20 cellular contexts compared by ENCODE assay signal in the genomic region with DNA sequence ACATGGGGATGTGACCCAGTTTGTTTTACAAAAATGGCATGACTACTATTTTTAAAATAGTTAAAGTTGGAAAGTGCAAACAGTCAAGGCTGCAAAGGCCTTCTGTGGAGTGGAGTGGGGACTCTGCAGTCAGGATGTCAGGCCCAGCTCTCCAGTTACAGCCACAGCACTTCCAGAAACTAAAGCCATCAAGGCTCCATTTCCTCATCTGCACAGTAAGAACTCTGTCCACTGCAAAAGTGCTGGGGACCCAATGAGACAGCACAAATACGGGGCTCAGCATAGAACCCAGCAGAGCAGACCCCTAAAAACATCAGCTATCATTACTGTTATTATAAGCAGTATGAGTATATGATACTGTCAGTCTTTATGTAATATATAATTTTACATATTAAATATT.
"Had no signal": no experiment of that assay in that cellular context is flagged by ENCODE, and none has a peak within 500 bp of the region (broad histone marks: within the 10 kb centered on the region; RNA-seq: fewer than 3 reads in every experiment).

No MANE protein-coding gene starts in this region.

- H3K27ac ChIP-seq: RWPE1 had no signal

- H3K27me3 ChIP-seq: MG63 had no signal

- H3K9me3 ChIP-seq: MG63, SK-N-SH had no signal

- H3K4me2 ChIP-seq: SK-N-SH had no signal

- H3K4me3 ChIP-seq: MG63 had no signal

- H3K9ac ChIP-seq: SK-N-SH had no signal

- ATAC-seq: Panc1, PC-3 had no signal

- DNase-seq: Karpas-422, KG1, MG63, NCI-H1092 treated with DMSO at 0.1 percent for 48 hours, NCI-H1436, NCI-H187, NCI-H2029, NCI-H2081 treated with DMSO at 0.1 percent for 48 hours, NCI-H2171, NCI-H226, NCI-H446, NCI-H510A, NCI-H524 treated with DMSO at 0.1 percent for 48 hours, NCI-H69, NCI-H774, PC-3, SHP77, SK-N-SH had no signal
